8 cellular contexts compared by ENCODE assay signal in genomic region chr17:59746849-59747445, GRCh38. TPM values are rescaled to one million over a fixed set of nuclear protein-coding genes. Genes with fewer than 3 reads are reported as not detected.
DNase-seq lines count a peak whose midpoint lies in the region; ATAC-seq, FAIRE-seq and TF ChIP-seq lines count a peak whose summit lies in the region.

No MANE protein-coding gene starts in this region.

- DNase-seq in A673 (ENCODE audit: low spot score) (peak; percentile 63), NCI-H510A (lab: John Stamatoyannopoulos, UW) (peak; percentile 10), breast epithelium (ENCODE audit: low spot score in 2 of 2) (no peak), HepG2 (ENCODE audit: low spot score) (peak; percentile 62), retina (no peak), NCI-H345 (lab: John Stamatoyannopoulos, UW) (no peak)

- POLR2A ChIA-PET in A673 (lab: Charles Lee; ENCODE audit: low non-redundant PET) (no interaction called here), HepG2 (lab: Yijun Ruan, JAX) (interaction anchor here (0.7 to 2.4 kb wide), 4 partner anchors 78 to 205 kb away, joined by 3 to 14 read pairs (median 4); no protein-coding TSS in a partner anchor)

- TF ChIP-seq CTCF in A673 (conservative IDR thresholded peaks at IDR 0.05; ENCODE audit: low read depth, low read length), result peak; percentile 78
- peak; percentile 41 to 56 (median 55) for TF ChIP-seq CTCF in breast epithelium (IDR thresholded peaks at IDR 0.05)
- peak; percentile 71 for TF ChIP-seq CTCF in HepG2 (CRISPR knock-in tag; IDR thresholded peaks at IDR 0.05)

- H3K4me1 ChIP-seq in A673 (ENCODE audit: insufficient read depth, low read length, poor library complexity, severe bottlenecking), result peaks cover 7% of the 10 kb centered on the region
- no peaks in the 10 kb centered on the region for H3K4me1 ChIP-seq in breast epithelium
- peaks cover 25% of the 10 kb centered on the region for H3K4me1 ChIP-seq in HepG2 (ENCODE audit: insufficient read depth, low read length)

- no peaks in the 10 kb centered on the region for H3K27me3 ChIP-seq in A673 (replicated peaks; ENCODE audit: insufficient read depth, low read depth, low read length, poor library complexity)
- H3K27me3 ChIP-seq in breast epithelium, result no peaks in the 10 kb centered on the region
- no peaks in the 10 kb centered on the region for H3K27me3 ChIP-seq in HepG2 (ENCODE audit: control insufficient read depth in 1 of 2, insufficient read depth in 2 of 2, low read length in 2 of 2)

- TF ChIP-seq EP300 in HepG2 (IDR thresholded peaks at IDR 0.05; ENCODE audit: low read depth in 2 of 2, low read length in 2 of 2) (no peak), HepG2 (CRISPR knock-in tag; IDR thresholded peaks at IDR 0.05; ENCODE audit: borderline replicate concordance) (no peak)

- TF ChIP-seq RAD21 in HepG2 (CRISPR knock-in tag; IDR thresholded peaks at IDR 0.05), result peak; percentile 34; the same call in 1 of the 2 replicates

- H3K4me2 ChIP-seq in HepG2 (ENCODE audit: low read depth, low read length), result no peak overlapping the region

- no peak overlapping the region for H3K27ac ChIP-seq in A673 (ENCODE audit: low read depth, low read length, poor library complexity, severe bottlenecking)
- no peak overlapping the region for H3K27ac ChIP-seq in breast epithelium
- H3K27ac ChIP-seq in HepG2 (ENCODE audit: extremely low read length, insufficient read depth, low read length), result no peak overlapping the region

- ATAC-seq in HepG2 (peak; percentile 69), HG02840 (IDR thresholded peaks at IDR 0.05; ENCODE audit: low FRiP score, unreplicated experiment) (no peak)

- no peaks in the 10 kb centered on the region; the same call in 1 of the 2 replicates for H4K20me1 ChIP-seq in HepG2 (ENCODE audit: insufficient read depth, low read length)

- no peaks in the 10 kb centered on the region for H3K9me3 ChIP-seq in A673 (ENCODE audit: low read depth, low read length, poor library complexity, severe bottlenecking)
- H3K9me3 ChIP-seq in breast epithelium, result peaks cover 0 to 4% of the 10 kb centered on the region in 2 donors
- peaks cover 13% of the 10 kb centered on the region for H3K9me3 ChIP-seq in HepG2 (ENCODE audit: low read length)

- intact Hi-C loops in A673 (cut with micrococcal nuclease; ENCODE audit: unreplicated experiment) (loop anchor here (10.0 kb wide), 1 partner anchor 288 kb away; no protein-coding TSS in a partner anchor), breast epithelium (cut with DNase I; ENCODE audit: low total_unique reads) (no loop called here), HepG2 (cut with micrococcal nuclease; ENCODE audit: unreplicated experiment) (no loop called here)

- in situ Hi-C loops in HepG2 (cut with HindIII; ENCODE audit: extremely low pct_ligation_motif_present, low pct_unique_long_range_greater_than_20kb), result loop anchor here (10.0 kb wide), 1 partner anchor 288 kb away; no protein-coding TSS in a partner anchor

- TF ChIP-seq POLR2A in breast epithelium (IDR thresholded peaks at IDR 0.05) (no peak), HepG2 (IDR thresholded peaks at IDR 0.05; ENCODE audit: insufficient read depth in 1 of 2, low read depth in 2 of 2, low read length in 2 of 2) (no peak)

- CTCF ChIA-PET in A673 (lab: Charles Lee) (no interaction called here), HepG2 (lab: Yijun Ruan, JAX; ENCODE audit: low intra/inter-chr PET ratio, low total read pairs) (interaction anchor here (1.0 to 3.0 kb wide), 3 partner anchors 92 to 113 kb away, joined by 3 to 39 read pairs (median 5); no protein-coding TSS in a partner anchor)

- FAIRE-seq in G401.6 (lab: Jason Lieb, UNC) (peak; percentile 96), HepG2 (lab: Jason Lieb, UNC) (no peak)

- H3K79me2 ChIP-seq in HepG2 (ENCODE audit: insufficient read depth, low read length), result peaks cover 2% of the 10 kb centered on the region

- H3K36me3 ChIP-seq in A673 (ENCODE audit: insufficient read depth, low read length, poor library complexity, severe bottlenecking) (no peaks in the 10 kb centered on the region), breast epithelium (no peaks in the 10 kb centered on the region), HepG2 (replicated peaks in 1 of 2; ENCODE audit: control insufficient read depth in 1 of 2, insufficient read depth in 2 of 2, low read length in 2 of 2) (peaks cover 1 to 16% of the 10 kb centered on the region in 2 experiments; a peak in 4 of 5 replicates)

- H3K9ac ChIP-seq in HepG2 (ENCODE audit: insufficient read depth, low read depth, low read length), result no peak overlapping the region

- BruUV-seq in A673 (replicated peaks; lab: Mats Ljungman, UMichigan) (no TSS peak), HepG2 (replicated peaks; lab: Mats Ljungman, UMichigan) (no TSS peak)

- WGBS in HepG2 (ENCODE audit: low lambda C conversion rate), result 98% methylated on average over 4 of the region's 4 CpGs

- H3K4me3 ChIP-seq in A673 (ENCODE audit: low read depth, low read length, poor library complexity, severe bottlenecking) (no peak overlapping the region), breast epithelium (no peak overlapping the region), HepG2 (replicated peaks in 1 of 3; ENCODE audit: insufficient read depth in 1 of 3, low read depth in 2 of 3, low read length in 3 of 3) (no peak overlapping the region)

- H2AFZ ChIP-seq in HepG2 (ENCODE audit: low read length), result no peak overlapping the region

TF ChIP-seq in HepG2, 621 proteins besides CTCF, POLR2A, EP300 and RAD21 (continues in another document):
- TF ChIP-seq DMAP1 (CRISPR knock-in tag; IDR thresholded peaks at IDR 0.05) (no peak), MAFK (conservative IDR thresholded peaks at IDR 0.05 in 1 of 2, IDR thresholded peaks at IDR 0.05 in 1 of 2; ENCODE audit: low read length in 2 of 2) (peak; percentile 6 to 42; a peak in 1 of 4 replicates)

RNA-seq across cellular contexts. Expression of gene VMP1, which starts 39.5 kb away (rescaled TPM):
- total RNA-seq in A673 (2021) (107 and 110 TPM in 2 replicates), breast epithelium (100 to 1,000 TPM; 142 to 636 (median 489) TPM), HepG2 (2016; rRNA removed; fragmentation: Illumina TruSeq; extraction: Trizol) (80.3 and 186 TPM in 2 replicates)
- total RNA-seq in HepG2 (2016; cell fraction: cytosol; rRNA removed; fragmentation: Illumina TruSeq; extraction: Trizol; ENCODE audit: low read depth), result 81.7 and 81.9 TPM in 2 replicates
- 87.6 and 200 TPM in 2 replicates for total RNA-seq in HepG2 (2016; cell fraction: insoluble cytoplasmic fraction; rRNA removed; fragmentation: Illumina TruSeq; extraction: Trizol)
- 64.7 and 72.7 TPM in 2 replicates for total RNA-seq in HepG2 (2016; cell fraction: membrane; rRNA removed; fragmentation: Illumina TruSeq; extraction: Trizol)
- total RNA-seq in HepG2 (2016; cell fraction: nucleus; rRNA removed; fragmentation: Illumina TruSeq; extraction: Trizol), result 414 and 436 TPM in 2 replicates
- polyA plus RNA-seq in HepG2 (2011; rRNA removed), result 262 and 271 TPM in 2 replicates
- polyA plus RNA-seq in HepG2 (2011; cell fraction: cytosol; rRNA removed), result 66.8 and 107 TPM in 2 replicates
- 244 and 352 TPM in 2 replicates for polyA plus RNA-seq in HepG2 (2011; cell fraction: nucleus; rRNA removed)
- 151 and 169 TPM in 2 replicates for polyA plus RNA-seq in HepG2 (2012)
- polyA plus RNA-seq in HepG2 (2016; cell fraction: cytosol; fragmentation: Illumina TruSeq; extraction: Trizol; ENCODE audit: low read depth), result 21.0 and 21.9 TPM in 2 replicates
- 78.4 and 81.5 TPM in 2 replicates for polyA plus RNA-seq in HepG2 (2016; cell fraction: insoluble cytoplasmic fraction; fragmentation: Illumina TruSeq; extraction: Trizol; ENCODE audit: low read depth)
- polyA plus RNA-seq in HepG2 (2016; cell fraction: membrane; fragmentation: Illumina TruSeq; extraction: Trizol; ENCODE audit: low read depth), result 34.4 and 38.6 TPM in 2 replicates
- 277 and 292 TPM in 2 replicates for polyA plus RNA-seq in HepG2 (2016; cell fraction: nucleus; fragmentation: Illumina TruSeq; extraction: Trizol; ENCODE audit: insufficient read depth, low read depth)
- polyA minus RNA-seq in HepG2 (2011; rRNA and poly(A)+ RNA removed; ENCODE audit: low replicate concordance), result 294 and 406 TPM in 2 replicates
- 134 and 182 TPM in 2 replicates for polyA minus RNA-seq in HepG2 (2011; cell fraction: cytosol; rRNA and poly(A)+ RNA removed)
- 788 and 1,143 TPM in 2 replicates for polyA minus RNA-seq in HepG2 (2011; cell fraction: nucleus; rRNA and poly(A)+ RNA removed)

RNA-seq across cellular contexts. Expression of gene PTRH2, which starts 39.7 kb away (rescaled TPM):
- total RNA-seq in A673 (2021) (46.8 and 50.3 TPM in 2 replicates), breast epithelium (10 to 100 TPM; 21.0 to 27.7 (median 26.5) TPM), HepG2 (2016; rRNA removed; fragmentation: Illumina TruSeq; extraction: Trizol) (48.7 and 67.7 TPM in 2 replicates)
- 24.5 and 30.9 TPM in 2 replicates for total RNA-seq in HepG2 (2016; cell fraction: cytosol; rRNA removed; fragmentation: Illumina TruSeq; extraction: Trizol; ENCODE audit: low read depth)
- total RNA-seq in HepG2 (2016; cell fraction: insoluble cytoplasmic fraction; rRNA removed; fragmentation: Illumina TruSeq; extraction: Trizol), result 43.2 and 68.2 TPM in 2 replicates
- total RNA-seq in HepG2 (2016; cell fraction: membrane; rRNA removed; fragmentation: Illumina TruSeq; extraction: Trizol), result 26.1 and 28.8 TPM in 2 replicates
- 57.2 and 59.6 TPM in 2 replicates for total RNA-seq in HepG2 (2016; cell fraction: nucleus; rRNA removed; fragmentation: Illumina TruSeq; extraction: Trizol)
- 73.6 and 83.3 TPM in 2 replicates for polyA plus RNA-seq in HepG2 (2011; rRNA removed)
- polyA plus RNA-seq in HepG2 (2011; cell fraction: cytosol; rRNA removed), result 52.4 and 80.1 TPM in 2 replicates
- 24.3 and 32.5 TPM in 2 replicates for polyA plus RNA-seq in HepG2 (2011; cell fraction: nucleus; rRNA removed)
- 61.8 and 70.1 TPM in 2 replicates for polyA plus RNA-seq in HepG2 (2012)
- polyA plus RNA-seq in HepG2 (2016; cell fraction: cytosol; fragmentation: Illumina TruSeq; extraction: Trizol; ENCODE audit: low read depth), result 19.3 and 20.0 TPM in 2 replicates
- polyA plus RNA-seq in HepG2 (2016; cell fraction: insoluble cytoplasmic fraction; fragmentation: Illumina TruSeq; extraction: Trizol; ENCODE audit: low read depth), result 49.4 and 52.0 TPM in 2 replicates
- polyA plus RNA-seq in HepG2 (2016; cell fraction: membrane; fragmentation: Illumina TruSeq; extraction: Trizol; ENCODE audit: low read depth), result 19.4 and 21.2 TPM in 2 replicates
- 111 and 117 TPM in 2 replicates for polyA plus RNA-seq in HepG2 (2016; cell fraction: nucleus; fragmentation: Illumina TruSeq; extraction: Trizol; ENCODE audit: insufficient read depth, low read depth)
- polyA minus RNA-seq in HepG2 (2011; rRNA and poly(A)+ RNA removed; ENCODE audit: low replicate concordance), result 40.8 and 45.5 TPM in 2 replicates
- polyA minus RNA-seq in HepG2 (2011; cell fraction: cytosol; rRNA and poly(A)+ RNA removed), result 17.2 and 20.3 TPM in 2 replicates
- 31.4 and 37.7 TPM in 2 replicates for polyA minus RNA-seq in HepG2 (2011; cell fraction: nucleus; rRNA and poly(A)+ RNA removed)

Comparison
In these comparisons a context has a peak if more than half of its experiments do, and no peak if none do; other contexts are left out.
1. DNase-seq: peak in A673 (single experiment), NCI-H510A (single experiment) and HepG2 (single experiment); none in breast epithelium (0 of 2), retina (single experiment) and NCI-H345 (single experiment).
2. Peak in every context shown above with its lines, with median percentiles within 50 percentile points of each other: CTCF ChIP-seq.